In genomic region chr10:84084342-84084741, GRCh38 we compare ENCODE assay signal across 29 cellular contexts.
"Had no signal": no experiment of that assay in that cellular context is flagged by ENCODE, and none has a peak within 500 bp of the region (broad histone marks: within the 10 kb centered on the region; RNA-seq: fewer than 3 reads in every experiment).

No MANE protein-coding gene starts in this region.

- DNase-seq: activated CD4-positive, alpha-beta memory T cell treated with anti-CD3 and anti-CD28 coated beads for 36 hours; activated CD4-positive, alpha-beta T cell treated with anti-CD3 and anti-CD28 coated beads for 36 hours; activated CD4-positive, alpha-beta T cell treated with anti-CD3 and anti-CD28 coated beads, Interleukin-2, amount 10 ng/mL, durations not matched to agents 24 days and 14 days; activated CD4-positive, CD25-positive, alpha-beta regulatory T cell; activated CD4-positive, CD25-positive, alpha-beta regulatory T cell treated with anti-CD3 and anti-CD28 coated beads, Interleukin-2, amount 50 U/mL, for 72 hours; activated CD8-positive, alpha-beta memory T cell treated with anti-CD3 and anti-CD28 coated beads, Interleukin-2, amount 10 ng/mL, durations not matched to agents 7 days and 5 days; activated CD8-positive, alpha-beta memory T cell treated with anti-CD3 and anti-CD28 coated beads, Interleukin-2, amount 50 U/mL, for 4 hours; activated CD8-positive, alpha-beta T cell treated with anti-CD3 and anti-CD28 coated beads, Interleukin-2, amount 10 ng/mL, durations not matched to agents 7 days and 5 days; activated effector memory CD4-positive, alpha-beta T cell treated with anti-CD3 and anti-CD28 coated beads, Interleukin-2, amount 50 U/mL, for 16 hours; activated naive CD4-positive, alpha-beta T cell treated with anti-CD3 and anti-CD28 coated beads for 36 hours; activated naive CD8-positive, alpha-beta T cell treated with anti-CD3 and anti-CD28 coated beads for 36 hours; activated naive CD8-positive, alpha-beta T cell treated with anti-CD3 and anti-CD28 coated beads, Interleukin-2, amount 50 U/mL, for 24 hours; activated T-cell treated with anti-CD3 and anti-CD28 coated beads, Interleukin-2, amount 50 U/mL, for 1 hour; activated T-cell treated with anti-CD3 and anti-CD28 coated beads, Interleukin-2, amount 50 U/mL, for 48 hours; central memory CD4-positive, alpha-beta T cell; cerebellar nuclear complex; colonic mucosa; effector CD8-positive, alpha-beta T cell; foreskin fibroblast; heart right ventricle; T-helper 2 cell had no signal

- H3K4me1 ChIP-seq: ascending aorta, breast epithelium, colonic mucosa had no signal

- H3K27ac Mint-ChIP-seq: activated CD4-positive, alpha-beta memory T cell treated with anti-CD3 and anti-CD28 coated beads for 36 hours; activated CD4-positive, alpha-beta T cell treated with anti-CD3 and anti-CD28 coated beads for 36 hours; activated CD4-positive, alpha-beta T cell treated with anti-CD3 and anti-CD28 coated beads, Interleukin-2, amount 10 ng/mL, durations not matched to agents 24 days and 14 days; activated CD8-positive, alpha-beta memory T cell treated with anti-CD3 and anti-CD28 coated beads, Interleukin-2, amount 10 ng/mL, durations not matched to agents 7 days and 5 days; activated CD8-positive, alpha-beta T cell treated with anti-CD3 and anti-CD28 coated beads, Interleukin-2, amount 10 ng/mL, durations not matched to agents 7 days and 5 days; activated naive CD4-positive, alpha-beta T cell treated with anti-CD3 and anti-CD28 coated beads for 36 hours; activated naive CD4-positive, alpha-beta T cell treated with anti-CD3 and anti-CD28 coated beads, Interleukin-2, amount 50 U/mL, for 24 hours; activated naive CD8-positive, alpha-beta T cell treated with anti-CD3 and anti-CD28 coated beads for 36 hours; activated naive CD8-positive, alpha-beta T cell treated with anti-CD3 and anti-CD28 coated beads, Interleukin-2, amount 50 U/mL, for 24 hours; activated T-helper 1 cell treated with anti-CD3 and anti-CD28 coated beads, Interleukin-12 subunit alpha, Interleukin-12 subunit beta, Interleukin-2, Interleukin-4 antibody, amounts not matched to agents 30 ng/mL and 10 ng/mL and 1 ng/mL, durations not matched to agents 14 hours and 24 hours and 36 hours; activated T-helper 2 cell treated with anti-CD3 and anti-CD28 coated beads, Interferon-gamma antibody, Interleukin-2, Interleukin-4, amounts not matched to agents 10 μg/mL and 5 μg/mL and 100 μg/mL, durations not matched to agents 14 hours and 24 hours and 36 hours; brain had no signal

- H3K9me3 Mint-ChIP-seq: activated T-helper 1 cell treated with anti-CD3 and anti-CD28 coated beads, Interleukin-12 subunit alpha, Interleukin-12 subunit beta, Interleukin-2, Interleukin-4 antibody, amounts not matched to agents 30 ng/mL and 10 ng/mL and 1 ng/mL, durations not matched to agents 14 hours and 24 hours and 36 hours; activated T-helper 2 cell treated with anti-CD3 and anti-CD28 coated beads, Interferon-gamma antibody, Interleukin-2, Interleukin-4, amounts not matched to agents 10 μg/mL and 5 μg/mL and 100 μg/mL, durations not matched to agents 14 hours and 24 hours and 36 hours had no signal

- H3K4me3 ChIP-seq: ascending aorta, breast epithelium, cardiac muscle cell, colonic mucosa, heart right ventricle had no signal

- H3K27me3 ChIP-seq: ascending aorta, breast epithelium, cardiac muscle cell, colonic mucosa, heart right ventricle had no signal

- H3K36me3 ChIP-seq: ascending aorta, breast epithelium, cardiac muscle cell, colonic mucosa, heart right ventricle had no signal

- ATAC-seq: activated CD4-positive, alpha-beta T cell treated with anti-CD3 and anti-CD28 coated beads for 36 hours; activated CD8-positive, alpha-beta memory T cell treated with anti-CD3 and anti-CD28 coated beads, Interleukin-2, amount 10 ng/mL, durations not matched to agents 7 days and 5 days; activated CD8-positive, alpha-beta T cell treated with anti-CD3 and anti-CD28 coated beads, Interleukin-2, amount 10 ng/mL, durations not matched to agents 7 days and 5 days; activated naive CD8-positive, alpha-beta T cell treated with anti-CD3 and anti-CD28 coated beads, Interleukin-2, amount 50 U/mL, for 24 hours; esophagus mucosa had no signal

- H3K27ac ChIP-seq: ascending aorta, breast epithelium, cardiac muscle cell, colonic mucosa had no signal

- H3K4me1 Mint-ChIP-seq: activated CD4-positive, alpha-beta T cell treated with anti-CD3 and anti-CD28 coated beads for 36 hours; activated CD4-positive, alpha-beta T cell treated with anti-CD3 and anti-CD28 coated beads, Interleukin-2, amount 10 ng/mL, durations not matched to agents 24 days and 14 days; activated CD8-positive, alpha-beta memory T cell treated with anti-CD3 and anti-CD28 coated beads, Interleukin-2, amount 10 ng/mL, durations not matched to agents 7 days and 5 days; activated naive CD4-positive, alpha-beta T cell treated with anti-CD3 and anti-CD28 coated beads, Interleukin-2, amount 50 U/mL, for 24 hours; activated naive CD8-positive, alpha-beta T cell treated with anti-CD3 and anti-CD28 coated beads for 36 hours; activated naive CD8-positive, alpha-beta T cell treated with anti-CD3 and anti-CD28 coated beads, Interleukin-2, amount 50 U/mL, for 24 hours had no signal

- H3K36me3 Mint-ChIP-seq: activated CD4-positive, alpha-beta memory T cell treated with anti-CD3 and anti-CD28 coated beads for 36 hours; activated CD8-positive, alpha-beta memory T cell treated with anti-CD3 and anti-CD28 coated beads, Interleukin-2, amount 10 ng/mL, durations not matched to agents 7 days and 5 days; activated naive CD4-positive, alpha-beta T cell treated with anti-CD3 and anti-CD28 coated beads, Interleukin-2, amount 50 U/mL, for 24 hours; activated naive CD8-positive, alpha-beta T cell treated with anti-CD3 and anti-CD28 coated beads for 36 hours; brain had no signal

- H3K9me3 ChIP-seq: ascending aorta, breast epithelium, colonic mucosa had no signal

- H3K4me3 Mint-ChIP-seq: activated CD4-positive, alpha-beta memory T cell treated with anti-CD3 and anti-CD28 coated beads for 36 hours; activated CD4-positive, alpha-beta T cell treated with anti-CD3 and anti-CD28 coated beads for 36 hours; activated CD4-positive, alpha-beta T cell treated with anti-CD3 and anti-CD28 coated beads, Interleukin-2, amount 10 ng/mL, durations not matched to agents 24 days and 14 days; activated CD8-positive, alpha-beta memory T cell treated with anti-CD3 and anti-CD28 coated beads, Interleukin-2, amount 10 ng/mL, durations not matched to agents 7 days and 5 days; activated CD8-positive, alpha-beta T cell treated with anti-CD3 and anti-CD28 coated beads, Interleukin-2, amount 10 ng/mL, durations not matched to agents 7 days and 5 days; activated naive CD4-positive, alpha-beta T cell treated with anti-CD3 and anti-CD28 coated beads for 36 hours; activated naive CD4-positive, alpha-beta T cell treated with anti-CD3 and anti-CD28 coated beads, Interleukin-2, amount 50 U/mL, for 24 hours; activated naive CD8-positive, alpha-beta T cell treated with anti-CD3 and anti-CD28 coated beads for 36 hours; activated naive CD8-positive, alpha-beta T cell treated with anti-CD3 and anti-CD28 coated beads, Interleukin-2, amount 50 U/mL, for 24 hours; activated T-helper 1 cell treated with anti-CD3 and anti-CD28 coated beads, Interleukin-12 subunit alpha, Interleukin-12 subunit beta, Interleukin-2, Interleukin-4 antibody, amounts not matched to agents 30 ng/mL and 10 ng/mL and 1 ng/mL, durations not matched to agents 14 hours and 24 hours and 36 hours; brain had no signal
